ENCODE assay signal across 2 cellular contexts in the genomic region with DNA sequence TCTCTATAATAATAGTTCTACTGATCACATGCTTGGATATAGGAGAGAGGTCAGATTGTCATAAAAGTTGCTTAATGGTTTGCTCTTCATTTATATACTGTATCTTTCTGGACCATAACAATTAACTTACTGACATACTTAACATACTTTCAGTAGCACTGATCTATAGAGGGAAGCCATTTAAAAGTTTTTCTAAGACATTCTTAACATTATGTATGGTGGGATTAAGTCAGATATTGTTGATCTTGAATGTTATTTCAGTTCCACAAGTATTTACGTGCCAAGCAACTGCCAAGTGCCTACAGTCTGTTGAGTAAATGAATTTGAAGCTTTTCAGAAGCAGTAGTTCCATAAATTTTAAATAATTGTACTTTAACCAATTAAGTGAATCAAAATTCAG.
A peak's percentile ranks its signal among the peaks of the same experiment; 100 is the strongest.
TF ChIP-seq lines count a peak whose summit lies in the region.

No MANE protein-coding gene starts in this region.

TF ChIP-seq in SK-N-SH treated with all-trans-retinoic acid at 6 μM for 48 hours, 23 proteins besides CTCF, POLR2A, EP300 and RAD21:
- TF ChIP-seq RARB (CRISPR knock-in tag; IDR thresholded peaks at IDR 0.05) (no peak), ISL1 (CRISPR knock-in tag; IDR thresholded peaks at IDR 0.05) (peak; percentile 13; the same call in 1 of the 2 replicates), TCF4 (CRISPR knock-in tag; IDR thresholded peaks at IDR 0.05; ENCODE audit: borderline replicate concordance) (no peak)
TF ChIP-seq in SK-N-SH treated with all-trans-retinoic acid at 6 μM for 48 hours: peak in this region for 1.

TF ChIP-seq in SK-N-SH, 30 proteins besides CTCF, POLR2A, EP300 and RAD21:
- TF ChIP-seq FOXJ3 (CRISPR knock-in tag; IDR thresholded peaks at IDR 0.05) (no peak), NFIC (IDR thresholded peaks at IDR 0.05; ENCODE audit: borderline replicate concordance) (no peak), SMC3 (IDR thresholded peaks at IDR 0.05; ENCODE audit: low read depth, low read length) (no peak), EZH2phosphoT487 (IDR thresholded peaks at IDR 0.05; ENCODE audit: borderline replicate concordance, low read depth) (no peak), RFX5 (IDR thresholded peaks at IDR 0.05; ENCODE audit: low read length) (no peak), GATA2 (CRISPR knock-in tag; IDR thresholded peaks at IDR 0.05) (no peak), MXI1 (IDR thresholded peaks at IDR 0.05; ENCODE audit: low read depth, low read length) (no peak)
- TF ChIP-seq, protein P1, sequence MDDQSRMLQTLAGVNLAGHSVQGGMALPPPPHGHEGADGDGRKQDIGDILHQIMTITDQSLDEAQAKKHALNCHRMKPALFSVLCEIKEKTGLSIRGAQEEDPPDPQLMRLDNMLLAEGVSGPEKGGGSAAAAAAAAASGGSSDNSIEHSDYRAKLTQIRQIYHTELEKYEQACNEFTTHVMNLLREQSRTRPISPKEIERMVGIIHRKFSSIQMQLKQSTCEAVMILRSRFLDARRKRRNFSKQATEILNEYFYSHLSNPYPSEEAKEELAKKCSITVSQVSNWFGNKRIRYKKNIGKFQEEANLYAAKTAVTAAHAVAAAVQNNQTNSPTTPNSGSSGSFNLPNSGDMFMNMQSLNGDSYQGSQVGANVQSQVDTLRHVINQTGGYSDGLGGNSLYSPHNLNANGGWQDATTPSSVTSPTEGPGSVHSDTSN (IDR thresholded peaks at IDR 0.05) = no peak
- TF ChIP-seq, protein P2, sequence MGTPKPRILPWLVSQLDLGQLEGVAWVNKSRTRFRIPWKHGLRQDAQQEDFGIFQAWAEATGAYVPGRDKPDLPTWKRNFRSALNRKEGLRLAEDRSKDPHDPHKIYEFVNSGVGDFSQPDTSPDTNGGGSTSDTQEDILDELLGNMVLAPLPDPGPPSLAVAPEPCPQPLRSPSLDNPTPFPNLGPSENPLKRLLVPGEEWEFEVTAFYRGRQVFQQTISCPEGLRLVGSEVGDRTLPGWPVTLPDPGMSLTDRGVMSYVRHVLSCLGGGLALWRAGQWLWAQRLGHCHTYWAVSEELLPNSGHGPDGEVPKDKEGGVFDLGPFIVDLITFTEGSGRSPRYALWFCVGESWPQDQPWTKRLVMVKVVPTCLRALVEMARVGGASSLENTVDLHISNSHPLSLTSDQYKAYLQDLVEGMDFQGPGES (IDR thresholded peaks at IDR 0.05; ENCODE audit: low read depth, low read length) = no peak
- TF ChIP-seq, protein P3, sequence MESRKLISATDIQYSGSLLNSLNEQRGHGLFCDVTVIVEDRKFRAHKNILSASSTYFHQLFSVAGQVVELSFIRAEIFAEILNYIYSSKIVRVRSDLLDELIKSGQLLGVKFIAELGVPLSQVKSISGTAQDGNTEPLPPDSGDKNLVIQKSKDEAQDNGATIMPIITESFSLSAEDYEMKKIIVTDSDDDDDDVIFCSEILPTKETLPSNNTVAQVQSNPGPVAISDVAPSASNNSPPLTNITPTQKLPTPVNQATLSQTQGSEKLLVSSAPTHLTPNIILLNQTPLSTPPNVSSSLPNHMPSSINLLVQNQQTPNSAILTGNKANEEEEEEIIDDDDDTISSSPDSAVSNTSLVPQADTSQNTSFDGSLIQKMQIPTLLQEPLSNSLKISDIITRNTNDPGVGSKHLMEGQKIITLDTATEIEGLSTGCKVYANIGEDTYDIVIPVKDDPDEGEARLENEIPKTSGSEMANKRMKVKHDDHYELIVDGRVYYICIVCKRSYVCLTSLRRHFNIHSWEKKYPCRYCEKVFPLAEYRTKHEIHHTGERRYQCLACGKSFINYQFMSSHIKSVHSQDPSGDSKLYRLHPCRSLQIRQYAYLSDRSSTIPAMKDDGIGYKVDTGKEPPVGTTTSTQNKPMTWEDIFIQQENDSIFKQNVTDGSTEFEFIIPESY (IDR thresholded peaks at IDR 0.05; ENCODE audit: borderline replicate concordance, low read depth) = no peak
TF ChIP-seq in SK-N-SH: peak in this region for 0.
